In the genomic region with DNA sequence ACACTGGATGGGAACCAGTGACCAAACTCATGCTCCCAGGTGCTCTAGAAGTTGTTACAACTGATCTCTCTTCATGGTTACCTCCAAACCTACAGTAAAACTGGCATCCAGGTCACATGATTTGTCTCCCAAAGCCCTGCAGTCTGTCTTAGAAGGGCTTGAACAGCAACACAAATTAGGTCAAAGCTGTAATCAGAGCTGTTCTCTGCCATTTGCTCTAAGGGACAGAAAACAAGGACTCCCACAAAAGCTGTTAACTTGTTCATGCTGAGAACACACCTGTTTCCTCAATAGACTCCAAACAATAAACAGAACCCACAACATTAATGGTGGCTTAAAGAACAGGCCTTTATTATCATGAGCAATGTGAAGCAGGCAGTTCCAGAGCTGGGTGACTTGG, we compare ENCODE assay signal across 1 cellular context.
TF ChIP-seq lines count a peak whose summit lies in the region.

No MANE protein-coding gene starts in this region.

TF ChIP-seq in GM23338, 12 proteins besides CTCF, POLR2A, EP300 and RAD21 (continued from another document):
- TF ChIP-seq ZNF462 (CRISPR knock-in tag; IDR thresholded peaks at IDR 0.05) (no peak), STAT1 (IDR thresholded peaks at IDR 0.05; ENCODE audit: unreplicated experiment) (no peak), NANOG (IDR thresholded peaks at IDR 0.05; ENCODE audit: borderline replicate concordance) (no peak), POLR2AphosphoS5 (IDR thresholded peaks at IDR 0.05; ENCODE audit: low read depth) (no peak), EZH2phosphoT487 (IDR thresholded peaks at IDR 0.05; ENCODE audit: unreplicated experiment) (no peak), JUNB (IDR thresholded peaks at IDR 0.05; ENCODE audit: unreplicated experiment) (no peak), EZH2 (IDR thresholded peaks at IDR 0.05; ENCODE audit: low read depth, unreplicated experiment) (no peak), CREB1 (CRISPR knock-in tag; IDR thresholded peaks at IDR 0.05; ENCODE audit: low read depth) (no peak)
- TF ChIP-seq, protein P1, sequence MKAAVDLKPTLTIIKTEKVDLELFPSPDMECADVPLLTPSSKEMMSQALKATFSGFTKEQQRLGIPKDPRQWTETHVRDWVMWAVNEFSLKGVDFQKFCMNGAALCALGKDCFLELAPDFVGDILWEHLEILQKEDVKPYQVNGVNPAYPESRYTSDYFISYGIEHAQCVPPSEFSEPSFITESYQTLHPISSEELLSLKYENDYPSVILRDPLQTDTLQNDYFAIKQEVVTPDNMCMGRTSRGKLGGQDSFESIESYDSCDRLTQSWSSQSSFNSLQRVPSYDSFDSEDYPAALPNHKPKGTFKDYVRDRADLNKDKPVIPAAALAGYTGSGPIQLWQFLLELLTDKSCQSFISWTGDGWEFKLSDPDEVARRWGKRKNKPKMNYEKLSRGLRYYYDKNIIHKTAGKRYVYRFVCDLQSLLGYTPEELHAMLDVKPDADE (IDR thresholded peaks at IDR 0.05), result no peak
- TF ChIP-seq, protein P2, sequence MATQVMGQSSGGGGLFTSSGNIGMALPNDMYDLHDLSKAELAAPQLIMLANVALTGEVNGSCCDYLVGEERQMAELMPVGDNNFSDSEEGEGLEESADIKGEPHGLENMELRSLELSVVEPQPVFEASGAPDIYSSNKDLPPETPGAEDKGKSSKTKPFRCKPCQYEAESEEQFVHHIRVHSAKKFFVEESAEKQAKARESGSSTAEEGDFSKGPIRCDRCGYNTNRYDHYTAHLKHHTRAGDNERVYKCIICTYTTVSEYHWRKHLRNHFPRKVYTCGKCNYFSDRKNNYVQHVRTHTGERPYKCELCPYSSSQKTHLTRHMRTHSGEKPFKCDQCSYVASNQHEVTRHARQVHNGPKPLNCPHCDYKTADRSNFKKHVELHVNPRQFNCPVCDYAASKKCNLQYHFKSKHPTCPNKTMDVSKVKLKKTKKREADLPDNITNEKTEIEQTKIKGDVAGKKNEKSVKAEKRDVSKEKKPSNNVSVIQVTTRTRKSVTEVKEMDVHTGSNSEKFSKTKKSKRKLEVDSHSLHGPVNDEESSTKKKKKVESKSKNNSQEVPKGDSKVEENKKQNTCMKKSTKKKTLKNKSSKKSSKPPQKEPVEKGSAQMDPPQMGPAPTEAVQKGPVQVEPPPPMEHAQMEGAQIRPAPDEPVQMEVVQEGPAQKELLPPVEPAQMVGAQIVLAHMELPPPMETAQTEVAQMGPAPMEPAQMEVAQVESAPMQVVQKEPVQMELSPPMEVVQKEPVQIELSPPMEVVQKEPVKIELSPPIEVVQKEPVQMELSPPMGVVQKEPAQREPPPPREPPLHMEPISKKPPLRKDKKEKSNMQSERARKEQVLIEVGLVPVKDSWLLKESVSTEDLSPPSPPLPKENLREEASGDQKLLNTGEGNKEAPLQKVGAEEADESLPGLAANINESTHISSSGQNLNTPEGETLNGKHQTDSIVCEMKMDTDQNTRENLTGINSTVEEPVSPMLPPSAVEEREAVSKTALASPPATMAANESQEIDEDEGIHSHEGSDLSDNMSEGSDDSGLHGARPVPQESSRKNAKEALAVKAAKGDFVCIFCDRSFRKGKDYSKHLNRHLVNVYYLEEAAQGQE (IDR thresholded peaks at IDR 0.05; ENCODE audit: unreplicated experiment), result no peak
